In the genomic region with DNA sequence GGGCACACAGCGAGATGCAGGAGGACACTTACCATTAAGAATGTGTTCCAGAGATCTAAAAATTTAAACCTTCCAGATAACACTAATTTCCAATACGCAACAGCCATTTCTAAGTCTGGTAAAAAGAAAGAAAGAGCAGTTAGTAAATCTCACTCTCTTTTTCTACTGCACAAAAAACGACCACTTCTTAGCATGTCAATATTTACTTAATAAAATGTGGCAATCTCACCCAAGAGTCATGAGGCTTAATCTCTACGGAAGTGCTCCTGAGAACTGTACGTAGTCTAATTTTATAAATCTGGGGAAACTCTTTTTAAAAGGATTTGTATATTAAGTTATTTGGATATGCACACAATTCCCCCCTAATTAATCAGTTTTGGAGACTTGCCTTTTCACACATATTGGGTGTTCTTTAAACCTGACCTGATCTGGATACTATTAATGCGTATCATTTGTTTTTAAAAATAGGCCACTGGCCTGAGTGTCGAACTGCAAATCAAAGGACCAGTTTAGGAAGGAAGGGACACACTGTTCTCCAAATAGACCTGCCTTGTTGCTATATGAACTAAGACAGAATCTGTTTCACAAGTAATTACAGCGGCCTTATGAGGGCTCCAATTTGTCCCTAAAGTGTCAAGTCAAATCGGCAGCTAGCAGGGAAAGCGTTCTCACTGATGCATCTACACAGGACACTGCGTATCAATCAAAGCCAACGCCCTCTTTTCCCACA, we compare ENCODE assay signal across 1 cellular context.
TF ChIP-seq lines count a peak whose summit lies in the region.

No MANE protein-coding gene starts in this region.

TF ChIP-seq in HepG2, 621 proteins besides CTCF, POLR2A, EP300 and RAD21:
- no peak for TF ChIP-seq ZNF569 (CRISPR knock-in tag; IDR thresholded peaks at IDR 0.05; ENCODE audit: borderline replicate concordance)
- no peak for TF ChIP-seq RAD51 (IDR thresholded peaks at IDR 0.05; ENCODE audit: borderline replicate concordance)
- TF ChIP-seq, protein P1, sequence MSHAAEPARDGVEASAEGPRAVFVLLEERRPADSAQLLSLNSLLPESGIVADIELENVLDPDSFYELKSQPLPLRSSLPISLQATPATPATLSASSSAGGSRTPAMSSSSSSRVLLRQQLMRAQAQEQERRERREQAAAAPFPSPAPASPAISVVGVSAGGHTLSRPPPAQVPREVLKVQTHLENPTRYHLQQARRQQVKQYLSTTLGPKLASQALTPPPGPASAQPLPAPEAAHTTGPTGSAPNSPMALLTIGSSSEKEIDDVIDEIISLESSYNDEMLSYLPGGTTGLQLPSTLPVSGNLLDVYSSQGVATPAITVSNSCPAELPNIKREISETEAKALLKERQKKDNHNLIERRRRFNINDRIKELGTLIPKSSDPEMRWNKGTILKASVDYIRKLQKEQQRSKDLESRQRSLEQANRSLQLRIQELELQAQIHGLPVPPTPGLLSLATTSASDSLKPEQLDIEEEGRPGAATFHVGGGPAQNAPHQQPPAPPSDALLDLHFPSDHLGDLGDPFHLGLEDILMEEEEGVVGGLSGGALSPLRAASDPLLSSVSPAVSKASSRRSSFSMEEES (CRISPR knock-in tag; IDR thresholded peaks at IDR 0.05), result 0 out of 2 replicates have a peak, but pooled peaks have one; percentile 28
- TF ChIP-seq PRPF4 (IDR thresholded peaks at IDR 0.05; ENCODE audit: low read depth, low read length, poor library complexity, severe bottlenecking), result no peak
- 0 out of 2 replicates have a peak, but pooled peaks have one; percentile 20 for TF ChIP-seq CEBPG (CRISPR knock-in tag; IDR thresholded peaks at IDR 0.05)
- TF ChIP-seq ZNF572 (CRISPR knock-in tag; IDR thresholded peaks at IDR 0.05), result no peak
- no peak for TF ChIP-seq FOXA1 (IDR thresholded peaks at IDR 0.05)
- peak; percentile 38; the same call in 1 of the 2 replicates for TF ChIP-seq FOXA1 (CRISPR knock-in tag; IDR thresholded peaks at IDR 0.05)
- peak; percentile 65 for TF ChIP-seq FOXA3 (CRISPR knock-in tag; IDR thresholded peaks at IDR 0.05)
- no peak for TF ChIP-seq XBP1 (CRISPR knock-in tag; IDR thresholded peaks at IDR 0.05)
- TF ChIP-seq, protein P2, sequence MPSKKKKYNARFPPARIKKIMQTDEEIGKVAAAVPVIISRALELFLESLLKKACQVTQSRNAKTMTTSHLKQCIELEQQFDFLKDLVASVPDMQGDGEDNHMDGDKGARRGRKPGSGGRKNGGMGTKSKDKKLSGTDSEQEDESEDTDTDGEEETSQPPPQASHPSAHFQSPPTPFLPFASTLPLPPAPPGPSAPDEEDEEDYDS (CRISPR knock-in tag; IDR thresholded peaks at IDR 0.05), result no peak
- TF ChIP-seq, protein P3, sequence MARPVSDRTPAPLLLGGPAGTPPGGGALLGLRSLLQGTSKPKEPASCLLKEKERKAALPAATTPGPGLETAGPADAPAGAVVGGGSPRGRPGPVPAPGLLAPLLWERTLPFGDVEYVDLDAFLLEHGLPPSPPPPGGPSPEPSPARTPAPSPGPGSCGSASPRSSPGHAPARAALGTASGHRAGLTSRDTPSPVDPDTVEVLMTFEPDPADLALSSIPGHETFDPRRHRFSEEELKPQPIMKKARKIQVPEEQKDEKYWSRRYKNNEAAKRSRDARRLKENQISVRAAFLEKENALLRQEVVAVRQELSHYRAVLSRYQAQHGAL (CRISPR knock-in tag; IDR thresholded peaks at IDR 0.05; ENCODE audit: not compliant biosample characterization), result no peak
- TF ChIP-seq, protein P4, sequence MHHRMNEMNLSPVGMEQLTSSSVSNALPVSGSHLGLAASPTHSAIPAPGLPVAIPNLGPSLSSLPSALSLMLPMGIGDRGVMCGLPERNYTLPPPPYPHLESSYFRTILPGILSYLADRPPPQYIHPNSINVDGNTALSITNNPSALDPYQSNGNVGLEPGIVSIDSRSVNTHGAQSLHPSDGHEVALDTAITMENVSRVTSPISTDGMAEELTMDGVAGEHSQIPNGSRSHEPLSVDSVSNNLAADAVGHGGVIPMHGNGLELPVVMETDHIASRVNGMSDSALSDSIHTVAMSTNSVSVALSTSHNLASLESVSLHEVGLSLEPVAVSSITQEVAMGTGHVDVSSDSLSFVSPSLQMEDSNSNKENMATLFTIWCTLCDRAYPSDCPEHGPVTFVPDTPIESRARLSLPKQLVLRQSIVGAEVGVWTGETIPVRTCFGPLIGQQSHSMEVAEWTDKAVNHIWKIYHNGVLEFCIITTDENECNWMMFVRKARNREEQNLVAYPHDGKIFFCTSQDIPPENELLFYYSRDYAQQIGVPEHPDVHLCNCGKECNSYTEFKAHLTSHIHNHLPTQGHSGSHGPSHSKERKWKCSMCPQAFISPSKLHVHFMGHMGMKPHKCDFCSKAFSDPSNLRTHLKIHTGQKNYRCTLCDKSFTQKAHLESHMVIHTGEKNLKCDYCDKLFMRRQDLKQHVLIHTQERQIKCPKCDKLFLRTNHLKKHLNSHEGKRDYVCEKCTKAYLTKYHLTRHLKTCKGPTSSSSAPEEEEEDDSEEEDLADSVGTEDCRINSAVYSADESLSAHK (CRISPR knock-in tag; IDR thresholded peaks at IDR 0.05; ENCODE audit: borderline replicate concordance), result no peak
- TF ChIP-seq, protein P5, sequence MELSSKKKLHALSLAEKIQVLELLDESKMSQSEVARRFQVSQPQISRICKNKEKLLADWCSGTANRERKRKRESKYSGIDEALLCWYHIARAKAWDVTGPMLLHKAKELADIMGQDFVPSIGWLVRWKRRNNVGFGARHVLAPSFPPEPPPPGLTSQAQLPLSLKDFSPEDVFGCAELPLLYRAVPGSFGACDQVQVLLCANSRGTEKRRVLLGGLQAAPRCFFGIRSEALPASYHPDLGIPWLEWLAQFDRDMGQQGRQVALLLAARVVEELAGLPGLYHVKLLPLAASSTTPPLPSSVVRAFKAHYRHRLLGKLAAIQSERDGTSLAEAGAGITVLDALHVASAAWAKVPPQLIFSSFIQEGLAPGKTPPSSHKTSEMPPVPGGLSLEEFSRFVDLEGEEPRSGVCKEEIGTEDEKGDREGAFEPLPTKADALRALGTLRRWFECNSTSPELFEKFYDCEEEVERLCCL (CRISPR knock-in tag; IDR thresholded peaks at IDR 0.05; ENCODE audit: borderline replicate concordance), result no peak
- no peak for TF ChIP-seq ZNF367 (CRISPR knock-in tag; IDR thresholded peaks at IDR 0.05; ENCODE audit: borderline replicate concordance)
- no peak for TF ChIP-seq ZFP37 (CRISPR knock-in tag; IDR thresholded peaks at IDR 0.05; ENCODE audit: borderline replicate concordance)
- TF ChIP-seq SMAD9 (CRISPR knock-in tag; IDR thresholded peaks at IDR 0.05), result no peak
- TF ChIP-seq CEBPB (IDR thresholded peaks at IDR 0.05; ENCODE audit: borderline replicate concordance, low read depth, low read length), result peak; percentile 41; the same call in 1 of the 2 replicates
- TF ChIP-seq ZNF30 (CRISPR knock-in tag; IDR thresholded peaks at IDR 0.05), result no peak
- TF ChIP-seq CREB1 (IDR thresholded peaks at IDR 0.05), result no peak
- TF ChIP-seq CREB1 (CRISPR knock-in tag; IDR thresholded peaks at IDR 0.05), result no peak
- TF ChIP-seq NCOR1 (IDR thresholded peaks at IDR 0.05; ENCODE audit: borderline replicate concordance, low read length), result no peak
- no peak for TF ChIP-seq ZNF530 (CRISPR knock-in tag; IDR thresholded peaks at IDR 0.05; ENCODE audit: low read depth)
- TF ChIP-seq TP53 (CRISPR knock-in tag; conservative IDR thresholded peaks at IDR 0.05), result no peak
- no peak for TF ChIP-seq ZNF563 (CRISPR knock-in tag; IDR thresholded peaks at IDR 0.05)
- TF ChIP-seq, protein P6, sequence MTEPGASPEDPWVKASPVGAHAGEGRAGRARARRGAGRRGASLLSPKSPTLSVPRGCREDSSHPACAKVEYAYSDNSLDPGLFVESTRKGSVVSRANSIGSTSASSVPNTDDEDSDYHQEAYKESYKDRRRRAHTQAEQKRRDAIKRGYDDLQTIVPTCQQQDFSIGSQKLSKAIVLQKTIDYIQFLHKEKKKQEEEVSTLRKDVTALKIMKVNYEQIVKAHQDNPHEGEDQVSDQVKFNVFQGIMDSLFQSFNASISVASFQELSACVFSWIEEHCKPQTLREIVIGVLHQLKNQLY (CRISPR knock-in tag; IDR thresholded peaks at IDR 0.05), result no peak
- TF ChIP-seq GABPB1 (CRISPR knock-in tag; IDR thresholded peaks at IDR 0.05), result no peak
- TF ChIP-seq ZFYVE20 (CRISPR knock-in tag; IDR thresholded peaks at IDR 0.05; ENCODE audit: borderline replicate concordance, low read depth), result no peak
